8 cellular contexts compared by ENCODE assay signal in the genomic region with DNA sequence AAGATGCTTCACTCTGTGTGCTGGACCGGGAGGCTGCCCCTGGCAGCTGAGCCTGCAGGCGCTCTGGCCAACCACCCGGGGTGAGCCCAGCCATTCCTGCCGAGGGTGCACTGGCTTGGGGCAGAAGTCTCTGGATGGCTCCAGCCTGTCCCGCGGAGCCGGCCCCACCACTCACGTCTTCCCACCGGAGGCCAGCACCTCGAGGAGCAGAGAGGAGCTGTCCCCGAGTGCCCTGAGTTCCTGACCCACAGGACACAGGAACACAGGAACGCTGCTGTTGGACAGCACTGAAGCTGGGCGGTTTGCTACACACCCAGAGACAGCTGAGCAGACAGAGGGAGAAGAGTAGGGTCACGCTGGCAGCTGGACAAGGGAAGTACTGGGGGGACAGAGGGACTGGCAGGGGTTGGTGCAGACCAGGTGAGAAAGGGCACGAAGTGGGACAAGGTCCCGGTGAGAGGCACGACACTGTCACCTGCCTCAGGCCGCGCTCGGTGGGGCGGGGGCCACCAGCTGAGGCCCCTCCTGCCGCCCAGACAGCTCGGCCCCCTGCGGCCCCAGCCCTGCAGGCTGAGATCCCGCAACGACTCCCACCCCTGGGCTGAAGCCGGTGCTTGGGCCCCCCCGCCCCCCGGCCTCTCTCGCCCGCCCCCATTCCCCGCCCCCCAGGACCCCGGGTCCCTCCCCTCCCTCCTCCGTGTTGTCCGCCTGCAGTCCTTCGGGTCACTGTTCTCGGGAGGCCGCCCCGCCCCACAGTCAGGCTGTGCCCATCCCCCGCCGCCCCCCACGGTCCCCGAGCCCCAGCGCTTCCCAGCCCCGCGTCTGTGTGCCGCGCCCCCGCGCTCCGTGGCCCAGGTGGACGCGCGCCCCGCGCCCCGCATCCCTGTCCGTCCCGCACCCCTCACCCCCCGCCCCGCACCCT. TPM values are rescaled to one million over a fixed set of nuclear protein-coding genes. Genes with fewer than 3 reads are reported as not detected.
A peak's percentile ranks its signal among the peaks of the same experiment; 100 is the strongest.
DNase-seq lines count a peak whose midpoint lies in the region; ATAC-seq and TF ChIP-seq lines count a peak whose summit lies in the region.

No MANE protein-coding gene starts in this region.

- ATAC-seq in activated CD4-positive, alpha-beta T cell treated with anti-CD3 and anti-CD28 coated beads for 36 hours: no peak
- peak; percentile 6; the same call in 1 of the 2 replicates for ATAC-seq in WTC11
- ATAC-seq in HG02610 (IDR thresholded peaks at IDR 0.05; ENCODE audit: unreplicated experiment): no peak
- ATAC-seq in HG02870 (IDR thresholded peaks at IDR 0.05; ENCODE audit: unreplicated experiment): no peak

- H3K27ac ChIP-seq in stomach: no peak overlapping the region

- H3K9ac ChIP-seq in iPS-15b (ENCODE audit: low read depth, low read length): peak overlapping the region; percentile 24

- TF ChIP-seq EP300 in stomach (IDR thresholded peaks at IDR 0.05): no peak

- CTCF ChIA-PET in activated CD4-positive, alpha-beta T cell treated with anti-CD3 and anti-CD28 coated beads for 36 hours (lab: Charles Lee): interaction anchor here (0.7 to 1.7 kb wide), 4 partner anchors 19 to 161 kb away, joined by 3 to 4 read pairs (median 4); partner anchors contain the start of genes BET1L and RIC8A
- CTCF ChIA-PET in WTC11 (lab: Charles Lee): interaction anchor here (0.6 to 8.1 kb wide), 8 partner anchors 21 to 116 kb away, joined by 3 to 96 read pairs (median 5); partner anchors contain the start of genes IFITM2 and PTDSS2
- CTCF ChIA-PET in HEK293T (lab: Yijun Ruan, JAX): no interaction called here

- H3K27me3 ChIP-seq in iPS-15b (ENCODE audit: control insufficient read depth, insufficient read depth, low read length) (peaks cover 4% of the 10 kb centered on the region), stomach (peaks cover 8 to 71% (median 46%) of the 10 kb centered on the region in 3 donors)

- 3 to 8% (median 4%) methylated on average over 17 to 60 of the region's 61 CpGs for WGBS in stomach, 5 donors

- H3K9me3 ChIP-seq in iPS-15b (ENCODE audit: control insufficient read depth, insufficient read depth, low read length) (no peaks in the 10 kb centered on the region), stomach (no peaks in the 10 kb centered on the region)

- peak overlapping the region; percentile 25 for H3K27ac Mint-ChIP-seq in activated CD4-positive, alpha-beta T cell treated with anti-CD3 and anti-CD28 coated beads for 36 hours
- peak overlapping the region; percentile 41; the same call in 1 of the 2 replicates for H3K27ac Mint-ChIP-seq in WTC11

- intact Hi-C loops in activated CD4-positive, alpha-beta T cell treated with anti-CD3 and anti-CD28 coated beads for 36 hours (cut with DNase I, micrococcal nuclease): no loop called here
- intact Hi-C loops in stomach (cut with DNase I; ENCODE audit: low total_unique reads): no loop called here

- H3K36me3 ChIP-seq in iPS-15b (ENCODE audit: control insufficient read depth, insufficient read depth, low read length) (peaks cover 21% of the 10 kb centered on the region), stomach (no peaks in the 10 kb centered on the region)

- no peak for TF ChIP-seq POLR2A in stomach (IDR thresholded peaks at IDR 0.05)

- POLR2A ChIA-PET in activated CD4-positive, alpha-beta T cell treated with anti-CD3 and anti-CD28 coated beads for 36 hours (lab: Charles Lee): no interaction called here
- POLR2A ChIA-PET in WTC11 (lab: Charles Lee): interaction anchor here (1.2 kb wide), 1 partner anchor 161 kb away, joined by 6 read pairs; the partner anchor contains the start of genes BET1L and RIC8A
- POLR2A ChIA-PET in HEK293T (lab: Yijun Ruan, JAX): interaction anchor here (1.0 to 1.5 kb wide), 3 partner anchors 10 to 81 kb away, joined by 3 to 4 read pairs (median 3); partner anchors contain the start of gene PTDSS2

- TF ChIP-seq CTCF in WTC11 (IDR thresholded peaks at IDR 0.05): no peak
- TF ChIP-seq CTCF in stomach (IDR thresholded peaks at IDR 0.05): no peak

- DNase-seq in activated CD4-positive, alpha-beta T cell treated with anti-CD3 and anti-CD28 coated beads for 36 hours: no peak
- DNase-seq in activated CD4-positive, alpha-beta T cell treated with anti-CD3 and anti-CD28 coated beads, Interleukin-2, amount 50 U/mL, for 1 hour: no peak
- DNase-seq in WTC11 (ENCODE audit: low spot score): peak; percentile 43
- DNase-seq in stomach: no peak
- DNase-seq in HEK293T (ENCODE audit: extremely low spot score): no peak

- H3K4me3 ChIP-seq in iPS-15b (ENCODE audit: low read depth, low read length) (peak overlapping the region; percentile 58), stomach (peak overlapping the region; percentile 28 to 41 (median 35))

- no peaks in the 10 kb centered on the region for H3K9me3 Mint-ChIP-seq in activated CD4-positive, alpha-beta T cell treated with anti-CD3 and anti-CD28 coated beads for 36 hours (ENCODE audit: low read depth)
- H3K9me3 Mint-ChIP-seq in WTC11: 0 out of 2 replicates have a peak, but pooled peaks cover under 1% of the 10 kb centered on the region

- H3K4me1 ChIP-seq in iPS-15b (ENCODE audit: control insufficient read depth, insufficient read depth, low read length): peaks cover 2% of the 10 kb centered on the region
- peaks cover 9 to 19% (median 14%) of the 10 kb centered on the region in 4 donors for H3K4me1 ChIP-seq in stomach

- H3K4me3 Mint-ChIP-seq in activated CD4-positive, alpha-beta T cell treated with anti-CD3 and anti-CD28 coated beads for 36 hours: peak overlapping the region; percentile 67
- peak overlapping the region; percentile 88 for H3K4me3 Mint-ChIP-seq in WTC11

- H3K27me3 Mint-ChIP-seq in activated CD4-positive, alpha-beta T cell treated with anti-CD3 and anti-CD28 coated beads for 36 hours: peaks cover 20% of the 10 kb centered on the region
- H3K27me3 Mint-ChIP-seq in WTC11 (ENCODE audit: low read depth): peaks cover 8% of the 10 kb centered on the region

- H3K36me3 Mint-ChIP-seq in activated CD4-positive, alpha-beta T cell treated with anti-CD3 and anti-CD28 coated beads for 36 hours (ENCODE audit: low read depth): no peaks in the 10 kb centered on the region
- H3K36me3 Mint-ChIP-seq in WTC11: peaks cover 12% of the 10 kb centered on the region

- peaks cover 10% of the 10 kb centered on the region for H3K4me1 Mint-ChIP-seq in activated CD4-positive, alpha-beta T cell treated with anti-CD3 and anti-CD28 coated beads for 36 hours
- peaks cover 24% of the 10 kb centered on the region for H3K4me1 Mint-ChIP-seq in WTC11

TF ChIP-seq in WTC11, 78 proteins besides CTCF, POLR2A, EP300 and RAD21:
- peak; percentile 35; the same call in 1 of the 2 replicates for TF ChIP-seq FOXP1 (CRISPR knock-in tag; IDR thresholded peaks at IDR 0.05; ENCODE audit: borderline replicate concordance)
- no peak for TF ChIP-seq ATF1 (CRISPR knock-in tag; IDR thresholded peaks at IDR 0.05)

TF ChIP-seq in HEK293T, 16 proteins besides CTCF, POLR2A, EP300 and RAD21:
- no peak for TF ChIP-seq ELF4 (IDR thresholded peaks at IDR 0.05)
- TF ChIP-seq NFRKB (IDR thresholded peaks at IDR 0.05): no peak
- no peak for TF ChIP-seq CTBP1 (IDR thresholded peaks at IDR 0.05; ENCODE audit: borderline replicate concordance)
- TF ChIP-seq FOXK2 (IDR thresholded peaks at IDR 0.05): no peak
- no peak for TF ChIP-seq SUZ12 (IDR thresholded peaks at IDR 0.05)
- no peak for TF ChIP-seq SP1 (IDR thresholded peaks at IDR 0.05)
- no peak for TF ChIP-seq HDGF (IDR thresholded peaks at IDR 0.05; ENCODE audit: borderline replicate concordance)
- no peak for TF ChIP-seq ZNF384 (IDR thresholded peaks at IDR 0.05)
- TF ChIP-seq TARDBP (IDR thresholded peaks at IDR 0.05): no peak
- TF ChIP-seq ARNT (IDR thresholded peaks at IDR 0.05): no peak
TF ChIP-seq in HEK293T: peak in this region for 0.

RNA-seq across cellular contexts. Expression of gene B4GALNT4, which starts 0.6 kb away (rescaled TPM):
- 1 to 10 TPM; 3.8 to 6.6 TPM for total RNA-seq in activated CD4-positive, alpha-beta T cell treated with anti-CD3 and anti-CD28 coated beads for 36 hours
- total RNA-seq in WTC11 (2021) (88.0 to 113 TPM (median 97.8 TPM) in 3 replicates), stomach (1 to 10 TPM in 2 of 5 donors, under 1 TPM in 1, not detected in 2; 0.45 to 7.5 (median 4.2) TPM)
- polyA plus RNA-seq in stomach: 1 to 10 TPM; 2.4 to 8.8 (median 4.4) TPM

RNA-seq across cellular contexts. Expression of gene PKP3, which starts 25.3 kb away (rescaled TPM):
- under 1 TPM; 0.07 to 0.18 TPM for total RNA-seq in activated CD4-positive, alpha-beta T cell treated with anti-CD3 and anti-CD28 coated beads for 36 hours
- 17.3 to 23.4 TPM (median 21.4 TPM) in 3 replicates for total RNA-seq in WTC11 (2021)
- 100 to 1,000 TPM in 3 of 5 donors, 10 to 100 TPM in 2; 26.3 to 356 (median 141) TPM for total RNA-seq in stomach
- polyA plus RNA-seq in stomach: 10 to 100 TPM; 31.1 to 94.5 (median 41.7) TPM

RNA-seq across cellular contexts. Expression of gene SIGIRR, which starts 46.1 kb away (rescaled TPM):
- 10 to 100 TPM; 33.0 to 34.9 TPM for total RNA-seq in activated CD4-positive, alpha-beta T cell treated with anti-CD3 and anti-CD28 coated beads for 36 hours
- total RNA-seq in WTC11 (2021) (85.2 to 98.9 TPM (median 91.8 TPM) in 3 replicates), stomach (100 to 1,000 TPM in 3 of 5 donors, 10 to 100 TPM in 2; 11.4 to 325 (median 110) TPM)
- 100 to 1,000 TPM; 110 to 227 (median 164) TPM for polyA plus RNA-seq in stomach

RNA-seq across cellular contexts. Expression of gene IFITM3, which starts 48.0 kb away (rescaled TPM):
- total RNA-seq in activated CD4-positive, alpha-beta T cell treated with anti-CD3 and anti-CD28 coated beads for 36 hours: 100 to 1,000 TPM in 1 of 2 experiments, 10 to 100 TPM in 1; 77.5 to 122 TPM
- 381 to 503 TPM (median 481 TPM) in 3 replicates for total RNA-seq in WTC11 (2021)
- 100 to 1,000 TPM in 3 of 5 donors, 10 to 100 TPM in 2; 11.9 to 271 (median 127) TPM for total RNA-seq in stomach
- 1,000 to 10,000 TPM in 1 of 3 donors, 100 to 1,000 TPM in 2; 538 to 1,128 (median 677) TPM for polyA plus RNA-seq in stomach

RNA-seq across cellular contexts. Expression of gene IFITM1, which starts 54.8 kb away (rescaled TPM):
- total RNA-seq in activated CD4-positive, alpha-beta T cell treated with anti-CD3 and anti-CD28 coated beads for 36 hours: 100 to 1,000 TPM; 248 to 285 TPM
- total RNA-seq in WTC11 (2021) (544 to 679 TPM (median 640 TPM) in 3 replicates), stomach (10 to 100 TPM in 4 of 5 donors, 1 to 10 TPM in 1; 7.0 to 59.8 (median 17.3) TPM)
- 100 to 1,000 TPM in 2 of 3 donors, 10 to 100 TPM in 1; 79.9 to 224 (median 119) TPM for polyA plus RNA-seq in stomach

Comparison
In these comparisons a context has a peak if more than half of its experiments do, and no peak if none do; other contexts are left out.
1. RNA of gene B4GALNT4, which starts 0.6 kb away (total RNA-seq): 88.0 to 113 TPM in WTC11; 3.8 to 6.6 TPM in activated CD4-positive, alpha-beta T cell treated with anti-CD3 and anti-CD28 coated beads for 36 hours and 0.45 to 7.5 TPM in stomach; every median in the first group is over 10 times any median in the second.
2. RNA of gene PKP3, which starts 25.3 kb away (total RNA-seq): 26.3 to 356 TPM in stomach and 17.3 to 23.4 TPM in WTC11; 0.07 to 0.18 TPM in activated CD4-positive, alpha-beta T cell treated with anti-CD3 and anti-CD28 coated beads for 36 hours; every median in the first group is over 10 times any median in the second.